Comparison of ENCODE assay signal across 8 cellular contexts in the genomic region with DNA sequence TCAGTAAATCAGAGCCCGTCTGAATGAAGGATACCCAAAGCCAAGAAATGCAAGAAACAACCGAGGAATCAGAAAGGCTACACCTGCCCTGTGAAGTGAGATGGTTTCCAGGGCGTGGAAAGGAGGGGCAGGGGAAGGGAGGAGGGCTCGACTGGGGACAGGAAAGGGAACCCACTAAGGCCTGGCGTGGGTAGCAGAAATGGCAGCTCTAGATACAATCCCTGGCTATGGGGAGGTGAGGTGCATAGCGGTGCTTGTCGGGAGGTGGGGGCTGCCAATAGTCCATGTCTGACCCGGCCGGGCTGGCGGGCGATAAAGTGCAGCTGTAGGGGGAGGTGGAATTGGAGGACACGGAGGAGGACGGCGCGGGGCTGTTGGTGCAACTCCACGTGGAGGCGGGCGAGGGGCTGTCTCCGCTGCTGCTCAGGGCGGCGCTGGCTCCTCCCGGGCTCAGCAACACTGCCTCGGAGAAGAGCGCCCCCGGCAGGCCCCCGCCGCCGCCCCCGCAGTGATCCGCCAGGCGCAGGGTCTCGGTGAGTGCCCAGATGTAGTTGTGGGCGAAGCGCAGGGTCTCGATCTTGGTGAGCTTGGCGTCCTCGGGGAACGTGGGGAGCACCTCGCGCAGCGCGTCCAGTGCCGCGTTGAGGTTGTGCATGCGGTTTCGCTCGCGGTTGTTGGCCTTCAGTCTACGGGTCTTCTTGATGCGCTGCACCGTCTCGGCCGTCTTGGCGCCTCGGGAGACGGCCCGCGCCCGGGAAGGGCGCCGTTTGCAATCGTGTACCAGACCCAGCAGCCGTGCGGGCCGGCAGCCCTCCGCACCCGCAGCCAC. TPM values are rescaled to one million over a fixed set of nuclear protein-coding genes. Genes with fewer than 3 reads are reported as not detected.
DNase-seq lines count a peak whose midpoint lies in the region; ATAC-seq and TF ChIP-seq lines count a peak whose summit lies in the region.

No MANE protein-coding gene starts in this region.

- no peaks in the 10 kb centered on the region for H3K9me3 ChIP-seq in OCI-LY1 (ENCODE audit: low read length)

- H3K27ac Mint-ChIP-seq in progenitor cell of endocrine pancreas, result no peak overlapping the region

- DNase-seq in activated T-cell treated with anti-CD3 and anti-CD28 coated beads, Interleukin-2, amount 50 U/mL, for 4 hours, result no peak
- DNase-seq in activated T-cell treated with anti-CD3 and anti-CD28 coated beads, Interleukin-2, amount 50 U/mL, for 1 hour, result no peak
- peak; percentile 34 to 37 for DNase-seq in erythroblast (lab: John Stamatoyannopoulos, UW)
- DNase-seq in progenitor cell of endocrine pancreas (ENCODE audit: low spot score, unreplicated experiment), result no peak
- no peak for DNase-seq in cerebellar cortex (ENCODE audit: low spot score)
- DNase-seq in mesenteric fat pad (ENCODE audit: low spot score), result no peak

- peak overlapping the region; percentile 90 for H3K4me2 ChIP-seq in OCI-LY1 (ENCODE audit: low read length)

- H3K9me3 Mint-ChIP-seq in activated T-cell treated with anti-CD3 and anti-CD28 coated beads, Interleukin-2, amount 50 U/mL, for 4 hours, result peaks cover 8% of the 10 kb centered on the region
- no peaks in the 10 kb centered on the region for H3K9me3 Mint-ChIP-seq in progenitor cell of endocrine pancreas (ENCODE audit: low read depth)

- no peaks in the 10 kb centered on the region for H3K9me2 ChIP-seq in OCI-LY1 (ENCODE audit: low read depth, low read length)

- peak; percentile 7 to 18 for ATAC-seq in activated T-cell treated with anti-CD3 and anti-CD28 coated beads, Interleukin-2, amount 50 U/mL, for 4 hours
- peak; percentile 7 for ATAC-seq in HG02571 (IDR thresholded peaks at IDR 0.05; ENCODE audit: unreplicated experiment)

- no peaks in the 10 kb centered on the region for H3K36me3 ChIP-seq in OCI-LY1 (ENCODE audit: insufficient read depth, low read length)

- peaks cover 49% of the 10 kb centered on the region for H3K4me1 Mint-ChIP-seq in activated T-cell treated with anti-CD3 and anti-CD28 coated beads, Interleukin-2, amount 50 U/mL, for 4 hours (ENCODE audit: low read depth)
- peaks cover 11% of the 10 kb centered on the region for H3K4me1 Mint-ChIP-seq in progenitor cell of endocrine pancreas (ENCODE audit: low read depth)

- H3K4me1 ChIP-seq in OCI-LY1 (ENCODE audit: insufficient read depth, low read length, severe bottlenecking), result peaks cover 34% of the 10 kb centered on the region

- no peaks in the 10 kb centered on the region for H3K79me2 ChIP-seq in OCI-LY1 (ENCODE audit: insufficient read depth, low read length)

- no peaks in the 10 kb centered on the region for H4K20me1 ChIP-seq in OCI-LY1 (ENCODE audit: insufficient read depth, low read length)

- peaks cover 8% of the 10 kb centered on the region; the same call in 1 of the 2 replicates for H3K27me3 ChIP-seq in OCI-LY1 (ENCODE audit: insufficient read depth, low read length)

- H3K27me3 Mint-ChIP-seq in activated T-cell treated with anti-CD3 and anti-CD28 coated beads, Interleukin-2, amount 50 U/mL, for 4 hours (ENCODE audit: low read depth), result peaks cover 87% of the 10 kb centered on the region
- peaks cover 95% of the 10 kb centered on the region for H3K27me3 Mint-ChIP-seq in progenitor cell of endocrine pancreas

- peaks cover 1% of the 10 kb centered on the region for H3K36me3 Mint-ChIP-seq in activated T-cell treated with anti-CD3 and anti-CD28 coated beads, Interleukin-2, amount 50 U/mL, for 4 hours (ENCODE audit: insufficient read depth)
- no peaks in the 10 kb centered on the region for H3K36me3 Mint-ChIP-seq in progenitor cell of endocrine pancreas (ENCODE audit: insufficient read depth)

- H3K9ac ChIP-seq in OCI-LY1 (ENCODE audit: low read length), result no peak overlapping the region

- peak overlapping the region; percentile 75 for H3K4me3 Mint-ChIP-seq in activated T-cell treated with anti-CD3 and anti-CD28 coated beads, Interleukin-2, amount 50 U/mL, for 4 hours
- peak overlapping the region; percentile 59 for H3K4me3 Mint-ChIP-seq in progenitor cell of endocrine pancreas (ENCODE audit: low read depth)

- TF ChIP-seq POLR2A in erythroblast (IDR thresholded peaks at IDR 0.05; ENCODE audit: low read length), result no peak

- H3F3A ChIP-seq in OCI-LY1 (ENCODE audit: insufficient read depth, low read length), result no peaks in the 10 kb centered on the region

- H3K4me3 ChIP-seq in OCI-LY1 (ENCODE audit: low read depth, low read length, poor library complexity, severe bottlenecking), result peak overlapping the region; percentile 63

- H2AFZ ChIP-seq in OCI-LY1 (ENCODE audit: low read length), result no peak overlapping the region

- H3K27ac ChIP-seq in OCI-LY1 (ENCODE audit: low read depth, low read length, poor library complexity, severe bottlenecking), result no peak overlapping the region

- TF ChIP-seq CTCF in OCI-LY1 (IDR thresholded peaks at IDR 0.05; ENCODE audit: low read length) (peak; percentile 31; the same call in 1 of the 2 replicates), progenitor cell of endocrine pancreas (IDR thresholded peaks at IDR 0.05; ENCODE audit: unreplicated experiment) (no peak)

RNA-seq across cellular contexts. Expression of gene NEUROG2, which starts 1.3 kb away (rescaled TPM):
- total RNA-seq in activated T-cell treated with anti-CD3 and anti-CD28 coated beads, Interleukin-2, amount 50 U/mL, for 4 hours, result under 1 TPM in 1 of 3 donors, not detected in 2; 0.11 TPM
- not detected in 2 replicates for total RNA-seq in progenitor cell of endocrine pancreas
- not detected for total RNA-seq in mesenteric fat pad

Comparison
In these comparisons a context has a peak if more than half of its experiments do, and no peak if none do; other contexts are left out.
1. DNase-seq: peak in erythroblast (2 of 2); none in activated T-cell treated with anti-CD3 and anti-CD28 coated beads, Interleukin-2, amount 50 U/mL, for 4 hours (single experiment), activated T-cell treated with anti-CD3 and anti-CD28 coated beads, Interleukin-2, amount 50 U/mL, for 1 hour (single experiment), progenitor cell of endocrine pancreas (single experiment), cerebellar cortex (single experiment) and mesenteric fat pad (single experiment).